Comparison of ENCODE assay signal across 9 cellular contexts in the genomic region with DNA sequence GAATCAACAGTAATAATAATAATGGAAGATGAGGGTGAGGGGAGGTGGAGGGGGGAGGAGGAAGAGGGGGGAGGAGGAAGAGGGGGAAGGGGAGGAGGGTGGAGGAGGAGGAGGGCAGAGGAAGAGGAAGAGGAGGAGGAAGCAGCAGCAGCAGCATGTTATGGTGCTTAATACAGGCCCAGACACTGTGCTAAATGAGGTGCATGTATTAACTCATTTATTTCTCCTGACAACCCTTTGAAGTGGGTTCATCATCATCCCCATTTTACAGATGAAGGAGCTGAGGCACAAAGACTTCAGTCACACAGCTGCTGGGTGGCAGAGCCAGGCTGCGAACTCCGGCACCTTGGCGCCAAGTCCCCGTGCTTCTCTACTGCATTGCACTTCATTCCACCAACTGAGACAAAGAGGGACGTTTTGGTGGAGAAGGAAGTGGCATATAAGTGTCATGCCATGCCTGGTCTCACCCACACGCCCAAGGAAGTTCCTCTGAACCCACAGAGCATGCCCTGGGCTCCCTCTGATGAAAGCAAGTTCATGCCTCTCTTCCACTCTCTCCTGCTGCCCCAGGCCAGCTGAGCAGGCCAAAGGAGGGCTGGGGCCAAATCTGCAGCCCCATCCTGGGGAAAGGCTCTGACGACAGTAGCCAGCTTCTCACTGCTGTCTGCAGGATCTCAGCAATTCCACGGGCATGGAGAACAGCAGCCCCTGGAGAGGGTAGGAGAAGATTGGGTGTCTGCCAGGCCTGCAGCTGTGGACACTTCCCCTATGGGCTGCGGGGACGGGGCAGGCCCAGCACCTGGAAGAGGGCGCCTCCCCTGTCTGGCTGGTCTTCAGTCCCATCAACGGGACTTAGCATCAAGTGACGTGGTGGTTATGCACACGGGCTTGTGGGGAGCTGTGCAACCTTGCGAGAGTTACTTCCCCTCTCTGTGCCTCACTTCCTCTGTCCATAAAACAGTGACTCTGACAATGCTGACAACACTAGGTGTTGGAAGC. TPM values are rescaled to one million over a fixed set of nuclear protein-coding genes. Genes with fewer than 3 reads are reported as not detected.
A peak's percentile ranks its signal among the peaks of the same experiment; 100 is the strongest.
DNase-seq lines count a peak whose midpoint lies in the region; ATAC-seq, FAIRE-seq and TF ChIP-seq lines count a peak whose summit lies in the region.
"Had no signal": no experiment of that assay in that cellular context is flagged by ENCODE, and none has a peak within 500 bp of the region (broad histone marks: within the 10 kb centered on the region; RNA-seq: fewer than 3 reads in every experiment).

No MANE protein-coding gene starts in this region.

- no peaks in the 10 kb centered on the region for H3K9me3 ChIP-seq in osteoblast (ENCODE audit: low read depth, low read length)

- peak; percentile 61 for DNase-seq in SKM-1 treated with dmso at 0.1 percent for 144 hours (lab: John Stamatoyannopoulos, UW; ENCODE audit: unreplicated experiment)
- DNase-seq in SKM-1 (lab: John Stamatoyannopoulos, UW; ENCODE audit: unreplicated experiment), result no peak
- DNase-seq in activated CD4-positive, alpha-beta T cell treated with anti-CD3 and anti-CD28 coated beads, Interleukin-2, amount 10 ng/mL, durations not matched to agents 7 days and 5 days, result peak; percentile 68
- DNase-seq in Right ventricle myocardium superior, result peak; percentile 77
- DNase-seq in osteoblast (ENCODE audit: insufficient read length, low spot score, missing footprints), result no peak
- DNase-seq in D721Med (ENCODE audit: insufficient read length, low spot score), result no peak
- DNase-seq: NCI-H2171 treated with DMSO at 0.1 percent for 48 hours had no signal

- POLR2A ChIA-PET in activated CD4-positive, alpha-beta T cell treated with anti-CD3 and anti-CD28 coated beads, Interleukin-2, amount 10 ng/mL, durations not matched to agents 7 days and 5 days (lab: Charles Lee), result no interaction called here

- FAIRE-seq in D721Med (lab: Jason Lieb, UNC), result no peak

- H3K4me3 ChIP-seq in osteoblast (ENCODE audit: insufficient read depth, low read length), result no peak overlapping the region

- no peak overlapping the region for H3K4me2 ChIP-seq in osteoblast (ENCODE audit: insufficient read depth, low read length)

- H4K20me1 ChIP-seq in osteoblast (ENCODE audit: insufficient read depth, low read length), result peaks cover 9% of the 10 kb centered on the region

- H3K36me3 Mint-ChIP-seq in activated CD4-positive, alpha-beta T cell treated with anti-CD3 and anti-CD28 coated beads, Interleukin-2, amount 10 ng/mL, durations not matched to agents 7 days and 5 days (ENCODE audit: low read depth), result peaks cover 62% of the 10 kb centered on the region
- peaks cover 5% of the 10 kb centered on the region for H3K36me3 Mint-ChIP-seq in stimulated activated naive CD8-positive, alpha-beta T cell treated with anti-CD3 and anti-CD28 coated beads, Interleukin-15, Interleukin-2, amounts not matched to agents 100 ng/mL and 50 ng/mL, for 24 hours (ENCODE audit: low read depth)

- H3K4me3 Mint-ChIP-seq in activated CD4-positive, alpha-beta T cell treated with anti-CD3 and anti-CD28 coated beads, Interleukin-2, amount 10 ng/mL, durations not matched to agents 7 days and 5 days, result peak overlapping the region; percentile 51
- peak overlapping the region; percentile 52 for H3K4me3 Mint-ChIP-seq in stimulated activated naive CD8-positive, alpha-beta T cell treated with anti-CD3 and anti-CD28 coated beads, Interleukin-15, Interleukin-2, amounts not matched to agents 100 ng/mL and 50 ng/mL, for 24 hours

- H3K4me1 ChIP-seq in osteoblast (ENCODE audit: insufficient read depth, low read length), result no peaks in the 10 kb centered on the region

- intact Hi-C loops in Right ventricle myocardium superior (cut with DNase I), result no loop called here

- no peaks in the 10 kb centered on the region for H3K27me3 Mint-ChIP-seq in activated CD4-positive, alpha-beta T cell treated with anti-CD3 and anti-CD28 coated beads, Interleukin-2, amount 10 ng/mL, durations not matched to agents 7 days and 5 days
- no peaks in the 10 kb centered on the region for H3K27me3 Mint-ChIP-seq in stimulated activated naive CD8-positive, alpha-beta T cell treated with anti-CD3 and anti-CD28 coated beads, Interleukin-15, Interleukin-2, amounts not matched to agents 100 ng/mL and 50 ng/mL, for 24 hours

- H3K79me2 ChIP-seq in osteoblast (ENCODE audit: insufficient read depth, low read length), result peaks cover 33% of the 10 kb centered on the region

- no peak overlapping the region for H3K27ac ChIP-seq in osteoblast (ENCODE audit: low read depth, low read length)

- H3K27me3 ChIP-seq in osteoblast (ENCODE audit: insufficient read depth, low read length), result no peaks in the 10 kb centered on the region

- H2AFZ ChIP-seq in osteoblast (ENCODE audit: low read length), result no peak overlapping the region

- TF ChIP-seq CTCF in osteoblast (IDR thresholded peaks at IDR 0.05; ENCODE audit: extremely low read depth, low read depth, low read length), result no peak
- no peak for TF ChIP-seq CTCF in D721Med (IDR thresholded peaks at IDR 0.05; ENCODE audit: insufficient read depth, missing control alignments)

- peak; percentile 72 for ATAC-seq in Right ventricle myocardium superior (ENCODE audit: poor library complexity)
- ATAC-seq in GM18873 (IDR thresholded peaks at IDR 0.05; ENCODE audit: low FRiP score, unreplicated experiment), result no peak

- H3K4me1 Mint-ChIP-seq in activated CD4-positive, alpha-beta T cell treated with anti-CD3 and anti-CD28 coated beads, Interleukin-2, amount 10 ng/mL, durations not matched to agents 7 days and 5 days, result peaks cover 63% of the 10 kb centered on the region
- H3K4me1 Mint-ChIP-seq in stimulated activated naive CD8-positive, alpha-beta T cell treated with anti-CD3 and anti-CD28 coated beads, Interleukin-15, Interleukin-2, amounts not matched to agents 100 ng/mL and 50 ng/mL, for 24 hours (ENCODE audit: low read depth), result peaks cover 46% of the 10 kb centered on the region

- CTCF ChIA-PET in activated CD4-positive, alpha-beta T cell treated with anti-CD3 and anti-CD28 coated beads, Interleukin-2, amount 10 ng/mL, durations not matched to agents 7 days and 5 days (lab: Charles Lee), result interaction anchor here (0.7 kb wide), 1 partner anchor 9 kb away, joined by 4 read pairs; no protein-coding TSS in a partner anchor

- H3K36me3 ChIP-seq in osteoblast (ENCODE audit: insufficient read depth, low read length), result peaks cover 3% of the 10 kb centered on the region

- peak overlapping the region; percentile 97 for H3K27ac Mint-ChIP-seq in activated CD4-positive, alpha-beta T cell treated with anti-CD3 and anti-CD28 coated beads, Interleukin-2, amount 10 ng/mL, durations not matched to agents 7 days and 5 days
- peak overlapping the region; percentile 85 for H3K27ac Mint-ChIP-seq in stimulated activated naive CD8-positive, alpha-beta T cell treated with anti-CD3 and anti-CD28 coated beads, Interleukin-15, Interleukin-2, amounts not matched to agents 100 ng/mL and 50 ng/mL, for 24 hours

- H3K9me3 Mint-ChIP-seq in activated CD4-positive, alpha-beta T cell treated with anti-CD3 and anti-CD28 coated beads, Interleukin-2, amount 10 ng/mL, durations not matched to agents 7 days and 5 days, result peaks cover under 1% of the 10 kb centered on the region
- H3K9me3 Mint-ChIP-seq in stimulated activated naive CD8-positive, alpha-beta T cell treated with anti-CD3 and anti-CD28 coated beads, Interleukin-15, Interleukin-2, amounts not matched to agents 100 ng/mL and 50 ng/mL, for 24 hours, result no peaks in the 10 kb centered on the region

RNA-seq across cellular contexts. Expression of gene XYLT1, which starts 21.8 kb away (rescaled TPM):
- 10 to 100 TPM; 46.6 to 50.1 TPM for total RNA-seq in activated CD4-positive, alpha-beta T cell treated with anti-CD3 and anti-CD28 coated beads, Interleukin-2, amount 10 ng/mL, durations not matched to agents 7 days and 5 days
- total RNA-seq in Right ventricle myocardium superior, result 1.7 TPM
- 43.4 and 46.6 TPM in 2 replicates for total RNA-seq in osteoblast

Comparison
In these comparisons a context has a peak if more than half of its experiments do, and no peak if none do; other contexts are left out.
1. DNase-seq: peak in SKM-1 treated with dmso at 0.1 percent for 144 hours (single experiment), activated CD4-positive, alpha-beta T cell treated with anti-CD3 and anti-CD28 coated beads, Interleukin-2, amount 10 ng/mL, durations not matched to agents 7 days and 5 days (single experiment) and Right ventricle myocardium superior (single experiment); none in SKM-1 (single experiment), osteoblast (single experiment) and D721Med (single experiment).
2. RNA of gene XYLT1, which starts 21.8 kb away (total RNA-seq): 46.6 to 50.1 TPM in activated CD4-positive, alpha-beta T cell treated with anti-CD3 and anti-CD28 coated beads, Interleukin-2, amount 10 ng/mL, durations not matched to agents 7 days and 5 days and 43.4 to 46.6 TPM in osteoblast; 1.7 TPM in Right ventricle myocardium superior (single experiment); every median in the first group is over 10 times any median in the second.